ENCODE assay signal across 8 cellular contexts in genomic region chr9:35814841-35815543, GRCh38. TPM values are rescaled to one million over a fixed set of nuclear protein-coding genes. Genes with fewer than 3 reads are reported as not detected.
A peak's percentile ranks its signal among the peaks of the same experiment; 100 is the strongest.
DNase-seq lines count a peak whose midpoint lies in the region; ATAC-seq lines count a peak whose summit lies in the region.

Gene HINT2, minus strand, starts transcription at chr9:35815042. Its CDS starts 63 bp downstream, at chr9:35814979.

- peak within 1 kb of the TSS; percentile 68 to 90 for H3K27ac Mint-ChIP-seq in natural killer cell treated with Interleukin-12 subunit alpha and Interleukin-12 subunit beta and Interleukin-15 and Interleukin-18, amount 100 ng/mL, for 72 hours

- peak; percentile 92 to 93 for ATAC-seq in natural killer cell treated with Interleukin-12 subunit alpha and Interleukin-12 subunit beta and Interleukin-15 and Interleukin-18, amount 100 ng/mL, for 72 hours
- ATAC-seq in stimulated activated naive CD8-positive, alpha-beta T cell treated with anti-CD3 and anti-CD28 coated beads, Interleukin-15, Interleukin-2, amounts not matched to agents 100 U/mL and 50 U/mL, for 24 hours: peak; percentile 87

- H3K4me3 Mint-ChIP-seq in natural killer cell treated with Interleukin-12 subunit alpha and Interleukin-12 subunit beta and Interleukin-15 and Interleukin-18, amount 100 ng/mL, for 72 hours: peak within 1 kb of the TSS; percentile 87

- H3K27me3 Mint-ChIP-seq in natural killer cell treated with Interleukin-12 subunit alpha and Interleukin-12 subunit beta and Interleukin-15 and Interleukin-18, amount 100 ng/mL, for 72 hours: no peaks in the 10 kb centered on the region

- peak within 1 kb of the TSS; percentile 98 for H3K4me3 ChIP-seq in H7 (ENCODE audit: insufficient read depth, low read depth, low read length)

- H3K9me3 Mint-ChIP-seq in natural killer cell treated with Interleukin-12 subunit alpha and Interleukin-12 subunit beta and Interleukin-15 and Interleukin-18, amount 100 ng/mL, for 72 hours: no peaks in the 10 kb centered on the region

- H3K36me3 Mint-ChIP-seq in natural killer cell treated with Interleukin-12 subunit alpha and Interleukin-12 subunit beta and Interleukin-15 and Interleukin-18, amount 100 ng/mL, for 72 hours: no peaks in the 10 kb centered on the region

- DNase-seq in ELF-1 (ENCODE audit: low read depth, low spot score): peak; percentile 99
- peak; percentile 97 for DNase-seq in H7
- DNase-seq in M059J (ENCODE audit: low read depth): peak; percentile 100
- DNase-seq in SHP77 (lab: John Stamatoyannopoulos, UW): peak; percentile 87 to 90
- DNase-seq in activated effector memory CD4-positive, alpha-beta T cell treated with Interleukin-2 at 50 U/mL for 16 hours: peak; percentile 96
- peak; percentile 99 for DNase-seq in fibroblast of peridontal ligament (ENCODE audit: extremely low read depth)
- DNase-seq in natural killer cell treated with Interleukin-12 subunit alpha and Interleukin-12 subunit beta and Interleukin-15 and Interleukin-18, amount 100 ng/mL, for 72 hours (ENCODE audit: low spot score): peak; percentile 99
- DNase-seq in stimulated activated naive CD8-positive, alpha-beta T cell treated with anti-CD3 and anti-CD28 coated beads, Interleukin-15, Interleukin-2, amounts not matched to agents 100 U/mL and 50 U/mL, for 24 hours: peak; percentile 97

- H3K4me1 Mint-ChIP-seq in natural killer cell treated with Interleukin-12 subunit alpha and Interleukin-12 subunit beta and Interleukin-15 and Interleukin-18, amount 100 ng/mL, for 72 hours (ENCODE audit: low read depth in 2 of 2): peaks cover 29 to 33% of the 10 kb centered on the region in 2 donors

- peaks cover 2% of the 10 kb centered on the region; the same call in 1 of the 2 replicates for H3K27me3 ChIP-seq in H7 (ENCODE audit: control insufficient read depth, insufficient read depth, low read length)

- no peaks in the 10 kb centered on the region for H3K36me3 ChIP-seq in H7 (replicated peaks; ENCODE audit: control insufficient read depth, insufficient read depth, low read length)

RNA-seq across cellular contexts. Expression of gene HINT2, which starts in this region (rescaled TPM):
- total RNA-seq in H7 (2014; rRNA removed; shearing (Covaris generic)): 46.9 and 53.8 TPM in 2 replicates
- total RNA-seq in M059J (2014; rRNA removed; shearing (Covaris generic)): 53.5 and 92.9 TPM in 2 replicates
- 10 to 100 TPM; 40.8 to 46.8 TPM for total RNA-seq in natural killer cell treated with Interleukin-12 subunit alpha and Interleukin-12 subunit beta and Interleukin-15 and Interleukin-18, amount 100 ng/mL, for 72 hours

Comparison
In these comparisons a context has a peak if more than half of its experiments do, and no peak if none do; other contexts are left out.
1. Peak in every context shown above with its lines: DNase-seq, ATAC-seq and H3K4me3 ChIP-seq.